Comparison of ENCODE assay signal across 20 cellular contexts in genomic region chr2:175981546-175981945, GRCh38.
"Had no signal": no experiment of that assay in that cellular context is flagged by ENCODE, and none has a peak within 500 bp of the region (broad histone marks: within the 10 kb centered on the region; RNA-seq: fewer than 3 reads in every experiment).

No MANE protein-coding gene starts in this region.

- ATAC-seq: activated T-cell treated with anti-CD3 and anti-CD28 coated beads, Interleukin-2, amount 50 U/mL, for 4 hours; left cardiac atrium; naive thymus-derived CD8-positive, alpha-beta T cell; pancreas; sciatic nerve; stimulated activated naive B cell treated with anti-CD40 and anti-IgM and Interleukin-4, amounts not matched to agents 10 μg/mL and 1 μg/mL and 100 μg/mL, for 72 hours; upper lobe of right lung had no signal

- H3K4me3 Mint-ChIP-seq: activated naive CD4-positive, alpha-beta T cell treated with anti-CD3 and anti-CD28 coated beads for 36 hours; activated T-cell treated with anti-CD3 and anti-CD28 coated beads, Interleukin-2, amount 50 U/mL, for 4 hours; brain; naive thymus-derived CD8-positive, alpha-beta T cell; stimulated activated naive B cell treated with anti-CD40 and anti-IgM and Interleukin-4, amounts not matched to agents 10 μg/mL and 1 μg/mL and 100 μg/mL, for 72 hours; T-helper 1 cell treated with Interleukin-12 subunit alpha and Interleukin-12 subunit beta and Interleukin-4 antibody, amounts not matched to agents 30 μg/mL and 1 μg/mL, for 36 hours had no signal

- H3K27me3 ChIP-seq: heart left ventricle, pancreas, upper lobe of right lung had no signal

- H3K27me3 Mint-ChIP-seq: brain; naive thymus-derived CD8-positive, alpha-beta T cell; stimulated activated naive B cell treated with anti-CD40 and anti-IgM and Interleukin-4, amounts not matched to agents 10 μg/mL and 1 μg/mL and 100 μg/mL, for 72 hours had no signal

- FAIRE-seq: colon, frontal cortex, pancreas had no signal

- H3K9me3 Mint-ChIP-seq: activated naive CD4-positive, alpha-beta T cell treated with anti-CD3 and anti-CD28 coated beads for 36 hours; activated T-cell treated with anti-CD3 and anti-CD28 coated beads, Interleukin-2, amount 50 U/mL, for 4 hours; brain; naive thymus-derived CD8-positive, alpha-beta T cell; stimulated activated naive B cell treated with anti-CD40 and anti-IgM and Interleukin-4, amounts not matched to agents 10 μg/mL and 1 μg/mL and 100 μg/mL, for 72 hours; T-helper 1 cell treated with Interleukin-12 subunit alpha and Interleukin-12 subunit beta and Interleukin-4 antibody, amounts not matched to agents 30 μg/mL and 1 μg/mL, for 36 hours had no signal

- H3K27ac ChIP-seq: heart left ventricle, pancreas, upper lobe of right lung had no signal

- H3K9me3 ChIP-seq: heart left ventricle, pancreas, upper lobe of right lung had no signal

- H3K4me1 ChIP-seq: pancreas, upper lobe of right lung had no signal

- H3K4me3 ChIP-seq: heart left ventricle, pancreas, upper lobe of right lung had no signal

- DNase-seq: activated CD4-positive, alpha-beta T cell treated with anti-CD3 and anti-CD28 coated beads, Interleukin-2, amount 50 U/mL, for 1 hour; activated CD4-positive, CD25-positive, alpha-beta regulatory T cell treated with anti-CD3 and anti-CD28 coated beads, Interleukin-2, amount 50 U/mL, for 72 hours; activated CD8-positive, alpha-beta memory T cell treated with anti-CD3 and anti-CD28 coated beads, Interleukin-2, amount 50 U/mL, for 4 hours; activated naive CD4-positive, alpha-beta T cell treated with anti-CD3 and anti-CD28 coated beads for 36 hours; activated T-cell treated with anti-CD3 and anti-CD28 coated beads, Interleukin-2, amount 50 U/mL, for 4 hours; anterior cingulate cortex; central memory CD4-positive, alpha-beta T cell; heart left ventricle; left cardiac atrium; mesenchymal stem cell; naive thymus-derived CD8-positive, alpha-beta T cell; pancreas; stimulated activated CD4-positive, alpha-beta T cell treated with anti-CD3 and anti-CD28 coated beads, Interleukin-4, amount 100 ng/mL, for 4 hours; stimulated activated naive B cell treated with anti-CD40 and anti-IgM and Interleukin-4, amounts not matched to agents 10 μg/mL and 1 μg/mL and 100 μg/mL, for 72 hours; upper lobe of right lung had no signal

- H3K27ac Mint-ChIP-seq: activated naive CD4-positive, alpha-beta T cell treated with anti-CD3 and anti-CD28 coated beads for 36 hours; stimulated activated naive B cell treated with anti-CD40 and anti-IgM and Interleukin-4, amounts not matched to agents 10 μg/mL and 1 μg/mL and 100 μg/mL, for 72 hours; T-helper 1 cell treated with Interleukin-12 subunit alpha and Interleukin-12 subunit beta and Interleukin-4 antibody, amounts not matched to agents 30 μg/mL and 1 μg/mL, for 36 hours had no signal
